In genomic region chr12:96516472-96517417, GRCh38 we compare ENCODE assay signal across 1 cellular context.
A peak's percentile ranks its signal among the peaks of the same experiment; 100 is the strongest.
TF ChIP-seq lines count a peak whose summit lies in the region.

No MANE protein-coding gene starts in this region.

TF ChIP-seq in GM12878, 131 proteins besides CTCF, POLR2A, EP300 and RAD21 (continued from another document):
- TF ChIP-seq ATF2 (IDR thresholded peaks at IDR 0.05; ENCODE audit: low read length) (no peak), TCF7 (IDR thresholded peaks at IDR 0.05; ENCODE audit: borderline replicate concordance) (no peak), PRDM15 (CRISPR knock-in tag; IDR thresholded peaks at IDR 0.05) (no peak), ZNF217 (IDR thresholded peaks at IDR 0.05) (no peak), CHD1 (IDR thresholded peaks at IDR 0.05; ENCODE audit: low read depth, low read length) (no peak), ETV6 (conservative IDR thresholded peaks at IDR 0.05 in 1 of 2, IDR thresholded peaks at IDR 0.05 in 1 of 2; ENCODE audit: borderline replicate concordance in 1 of 2, low read depth in 1 of 2) (no peak), BMI1 (IDR thresholded peaks at IDR 0.05; ENCODE audit: borderline replicate concordance) (no peak), SIN3A (IDR thresholded peaks at IDR 0.05; ENCODE audit: low read depth, low read length) (no peak), MXI1 (IDR thresholded peaks at IDR 0.05; ENCODE audit: low read depth, low read length) (no peak), CBX3 (IDR thresholded peaks at IDR 0.05; ENCODE audit: borderline replicate concordance, low read depth) (no peak), NRF1 (conservative IDR thresholded peaks at IDR 0.05; ENCODE audit: low read depth, low read length) (no peak), LARP7 (IDR thresholded peaks at IDR 0.05) (no peak), NR2F1 (conservative IDR thresholded peaks at IDR 0.05) (no peak), POU2F2 (IDR thresholded peaks at IDR 0.05; ENCODE audit: borderline replicate concordance, low read depth, low read length) (peak; percentile 71; the same call in 1 of the 3 replicates), KLF5 (IDR thresholded peaks at IDR 0.05; ENCODE audit: partially characterized antibody) (no peak), FOXM1 (IDR thresholded peaks at IDR 0.05; ENCODE audit: low read depth, low read length) (peak; percentile 50; the same call in 1 of the 2 replicates), GABPA (IDR thresholded peaks at IDR 0.05; ENCODE audit: low read depth) (no peak), EGR1 (IDR thresholded peaks at IDR 0.05; ENCODE audit: borderline replicate concordance in 1 of 2, low read depth in 2 of 2, low read length in 2 of 2) (no peak), RELB (IDR thresholded peaks at IDR 0.05; ENCODE audit: low read depth) (no peak), RAD51 (IDR thresholded peaks at IDR 0.05) (no peak), SPI1 (IDR thresholded peaks at IDR 0.05; ENCODE audit: borderline replicate concordance, insufficient read depth, low read depth, low read length) (no peak), RCOR1 (conservative IDR thresholded peaks at IDR 0.05; ENCODE audit: low read depth, low read length) (no peak), NBN (IDR thresholded peaks at IDR 0.05) (peak; percentile 19; the same call in 1 of the 2 replicates), YBX1 (IDR thresholded peaks at IDR 0.05) (no peak), IRF4 (IDR thresholded peaks at IDR 0.05; ENCODE audit: low read depth, low read length) (no peak), ZBTB40 (IDR thresholded peaks at IDR 0.05; ENCODE audit: borderline replicate concordance) (no peak), SMC3 (IDR thresholded peaks at IDR 0.05; ENCODE audit: borderline replicate concordance, low read length) (peak; percentile 90), SKIL (IDR thresholded peaks at IDR 0.05; ENCODE audit: low read depth, poor library complexity, severe bottlenecking) (peak; percentile 43), MEF2B (IDR thresholded peaks at IDR 0.05; ENCODE audit: partially characterized antibody, poor library complexity, severe bottlenecking) (no peak), MEF2A (IDR thresholded peaks at IDR 0.05; ENCODE audit: insufficient read depth, low read depth, low read length) (no peak), MTA2 (IDR thresholded peaks at IDR 0.05; ENCODE audit: low read depth) (no peak; the same call in 1 of the 2 replicates), ZNF592 (IDR thresholded peaks at IDR 0.05) (peak; percentile 53; the same call in 1 of the 2 replicates), ESRRA (IDR thresholded peaks at IDR 0.05; ENCODE audit: low read length) (no peak), NFIC (IDR thresholded peaks at IDR 0.05; ENCODE audit: low read depth, low read length) (peak; percentile 33; the same call in 1 of the 2 replicates)
